Comparison of ENCODE assay signal across 22 cellular contexts in genomic region chr15:27746556-27746955, GRCh38.
DNase-seq lines count a peak whose midpoint lies in the region; ATAC-seq and TF ChIP-seq lines count a peak whose summit lies in the region.
"Had no signal": no experiment of that assay in that cellular context is flagged by ENCODE, and none has a peak within 500 bp of the region (broad histone marks: within the 10 kb centered on the region; RNA-seq: fewer than 3 reads in every experiment).

No MANE protein-coding gene starts in this region.

- H3K4me3 ChIP-seq in astrocyte of the spinal cord (ENCODE audit: low read depth, low read length) (no peak overlapping the region), esophagus muscularis mucosa (no peak overlapping the region), vagina (no peak overlapping the region), Karpas-422 (ENCODE audit: low read length) (no peak overlapping the region), right lobe of liver (no peak overlapping the region)
- H3K4me3 ChIP-seq: BLaER1 had no signal

- H3K27me3 Mint-ChIP-seq in natural killer cell treated with Interleukin-12 subunit alpha and Interleukin-12 subunit beta and Interleukin-15 and Interleukin-18, amount 100 ng/mL, for 72 hours = no peaks in the 10 kb centered on the region
- H3K27me3 Mint-ChIP-seq: CD4-positive, alpha-beta memory T cell; CD4-positive, CD25-positive, alpha-beta regulatory T cell had no signal

- no peak overlapping the region for H3K27ac Mint-ChIP-seq in natural killer cell treated with Interleukin-12 subunit alpha and Interleukin-12 subunit beta and Interleukin-15 and Interleukin-18, amount 100 ng/mL, for 72 hours
- H3K27ac Mint-ChIP-seq: CD14-positive monocyte; CD4-positive, alpha-beta memory T cell; CD4-positive, CD25-positive, alpha-beta regulatory T cell; CD8-positive, alpha-beta memory T cell had no signal

- peaks cover 3% of the 10 kb centered on the region for H3K9me3 Mint-ChIP-seq in natural killer cell treated with Interleukin-12 subunit alpha and Interleukin-12 subunit beta and Interleukin-15 and Interleukin-18, amount 100 ng/mL, for 72 hours

- H3K27ac ChIP-seq in esophagus muscularis mucosa (replicated peaks in 1 of 4) (no peak overlapping the region), vagina (no peak overlapping the region), Karpas-422 (ENCODE audit: low read length) (no peak overlapping the region), right lobe of liver (no peak overlapping the region)
- H3K27ac ChIP-seq: BLaER1 had no signal

- TF ChIP-seq EP300 in esophagus muscularis mucosa (IDR thresholded peaks at IDR 0.05) = no peak

- no peak overlapping the region for H3K9ac ChIP-seq in Karpas-422 (ENCODE audit: low read length)
- H3K9ac ChIP-seq: BLaER1 had no signal

- H3K36me3 ChIP-seq in esophagus muscularis mucosa (no peaks in the 10 kb centered on the region), vagina (no peaks in the 10 kb centered on the region), Karpas-422 (ENCODE audit: insufficient read depth, low read length) (no peaks in the 10 kb centered on the region), right lobe of liver (no peaks in the 10 kb centered on the region)
- H3K36me3 ChIP-seq: BE2C, BLaER1 had no signal

- no peak for ATAC-seq in natural killer cell treated with Interleukin-12 subunit alpha and Interleukin-12 subunit beta and Interleukin-15 and Interleukin-18, amount 100 ng/mL, for 72 hours
- ATAC-seq in right lobe of liver = no peak

- H3K4me1 ChIP-seq in esophagus muscularis mucosa (no peaks in the 10 kb centered on the region), vagina (no peaks in the 10 kb centered on the region), Karpas-422 (ENCODE audit: low read length) (no peaks in the 10 kb centered on the region), right lobe of liver (no peaks in the 10 kb centered on the region)
- H3K4me1 ChIP-seq: BE2C, BLaER1 had no signal

- no peak overlapping the region for H3K4me3 Mint-ChIP-seq in natural killer cell treated with Interleukin-12 subunit alpha and Interleukin-12 subunit beta and Interleukin-15 and Interleukin-18, amount 100 ng/mL, for 72 hours
- H3K4me3 Mint-ChIP-seq: CD14-positive monocyte; CD4-positive, alpha-beta memory T cell; CD4-positive, CD25-positive, alpha-beta regulatory T cell; CD8-positive, alpha-beta memory T cell had no signal

- H3K4me2 ChIP-seq in Karpas-422 (ENCODE audit: low read depth, low read length, poor library complexity, severe bottlenecking) = no peak overlapping the region
- H3K4me2 ChIP-seq: BLaER1 had no signal

- no peak for TF ChIP-seq CTCF in astrocyte of the spinal cord (IDR thresholded peaks at IDR 0.05; ENCODE audit: low read depth, low read length)
- TF ChIP-seq CTCF in esophagus muscularis mucosa (IDR thresholded peaks at IDR 0.05) = no peak
- TF ChIP-seq CTCF in vagina (IDR thresholded peaks at IDR 0.05) = no peak
- no peak for TF ChIP-seq CTCF in right lobe of liver (IDR thresholded peaks at IDR 0.05)

- DNase-seq in astrocyte of the spinal cord (ENCODE audit: low read depth, low spot score) (peak; percentile 36), esophagus muscularis mucosa (ENCODE audit: extremely low spot score) (peak; percentile 62), iPS-NIHi7 (ENCODE audit: extremely low spot score) (peak; percentile 3), vagina (ENCODE audit: extremely low spot score in 2 of 2) (peak; percentile 49 to 54), Karpas-422 (no peak), DMS53 (lab: John Stamatoyannopoulos, UW) (no peak), right lobe of liver (no peak)
- no peak for DNase-seq in natural killer cell treated with Interleukin-12 subunit alpha and Interleukin-12 subunit beta and Interleukin-15 and Interleukin-18, amount 100 ng/mL, for 72 hours (ENCODE audit: low spot score)
- DNase-seq: 8988T; ACHN; BE2C; C1 segment of cervical spinal cord; CD4-positive, alpha-beta memory T cell; CD4-positive, CD25-positive, alpha-beta regulatory T cell; CD8-positive, alpha-beta memory T cell; COR-L47; DMS 273 treated with DMSO at 0.1 percent for 48 hours; DMS153; DMS79 treated with DMSO at 0.1 percent for 48 hours; GF-D8 had no signal

- H3K4me1 Mint-ChIP-seq in natural killer cell treated with Interleukin-12 subunit alpha and Interleukin-12 subunit beta and Interleukin-15 and Interleukin-18, amount 100 ng/mL, for 72 hours (ENCODE audit: low read depth in 2 of 2) = no peaks in the 10 kb centered on the region
- H3K4me1 Mint-ChIP-seq: CD14-positive monocyte; CD4-positive, alpha-beta memory T cell; CD4-positive, CD25-positive, alpha-beta regulatory T cell; CD8-positive, alpha-beta memory T cell had no signal

- H3K9me3 ChIP-seq in esophagus muscularis mucosa (no peaks in the 10 kb centered on the region), vagina (no peaks in the 10 kb centered on the region), Karpas-422 (ENCODE audit: low read length) (peaks cover 36% of the 10 kb centered on the region), right lobe of liver (no peaks in the 10 kb centered on the region)
- H3K9me3 ChIP-seq: BE2C, BLaER1 had no signal

- no peaks in the 10 kb centered on the region for H3K79me2 ChIP-seq in Karpas-422 (ENCODE audit: low read length)

- no peaks in the 10 kb centered on the region for H3K36me3 Mint-ChIP-seq in natural killer cell treated with Interleukin-12 subunit alpha and Interleukin-12 subunit beta and Interleukin-15 and Interleukin-18, amount 100 ng/mL, for 72 hours
- H3K36me3 Mint-ChIP-seq: CD14-positive monocyte; CD4-positive, alpha-beta memory T cell; CD4-positive, CD25-positive, alpha-beta regulatory T cell; CD8-positive, alpha-beta memory T cell had no signal

- intact Hi-C loops in esophagus muscularis mucosa (cut with DNase I) = no loop called here
- intact Hi-C loops in vagina (cut with DNase I) = no loop called here
- intact Hi-C loops in right lobe of liver (cut with DNase I) = no loop called here

- no peak for TF ChIP-seq POLR2A in esophagus muscularis mucosa (IDR thresholded peaks at IDR 0.05; ENCODE audit: low read depth)
- TF ChIP-seq POLR2A in vagina (IDR thresholded peaks at IDR 0.05) = no peak
- TF ChIP-seq POLR2A in right lobe of liver (IDR thresholded peaks at IDR 0.05) = no peak

- H2AFZ ChIP-seq in Karpas-422 (ENCODE audit: low read length) = no peak overlapping the region

- H3K27me3 ChIP-seq in esophagus muscularis mucosa (no peaks in the 10 kb centered on the region), vagina (no peaks in the 10 kb centered on the region), Karpas-422 (ENCODE audit: low read length) (no peaks in the 10 kb centered on the region), right lobe of liver (no peaks in the 10 kb centered on the region)
- H3K27me3 ChIP-seq: BE2C, BLaER1 had no signal

- in situ Hi-C loops in astrocyte of the spinal cord (cut with HindIII; ENCODE audit: low sequenced_read_pairs) = no loop called here

- H3K9me2 ChIP-seq in Karpas-422 (replicated peaks; ENCODE audit: insufficient read depth, low read length) = no peaks in the 10 kb centered on the region

- WGBS in esophagus muscularis mucosa = 69% methylated on average over 2 of the region's 2 CpGs
- WGBS in right lobe of liver (ENCODE audit: insufficient coverage, low coverage, low lambda C conversion rate, missing lambda C conversion rate) = 60% methylated on average over 2 of the region's 2 CpGs

- H4K20me1 ChIP-seq in Karpas-422 (ENCODE audit: insufficient read depth, low read depth, low read length) = no peaks in the 10 kb centered on the region
- H4K20me1 ChIP-seq: BLaER1 had no signal

Comparison
In these comparisons a context has a peak if more than half of its experiments do, and no peak if none do; other contexts are left out.
1. DNase-seq: peak in astrocyte of the spinal cord (single experiment), esophagus muscularis mucosa (single experiment), iPS-NIHi7 (single experiment) and vagina (2 of 2); none in natural killer cell treated with Interleukin-12 subunit alpha and Interleukin-12 subunit beta and Interleukin-15 and Interleukin-18, amount 100 ng/mL, for 72 hours (single experiment), Karpas-422 (single experiment), DMS53 (single experiment) and right lobe of liver (0 of 3).